1 cellular context compared by ENCODE assay signal in the genomic region with DNA sequence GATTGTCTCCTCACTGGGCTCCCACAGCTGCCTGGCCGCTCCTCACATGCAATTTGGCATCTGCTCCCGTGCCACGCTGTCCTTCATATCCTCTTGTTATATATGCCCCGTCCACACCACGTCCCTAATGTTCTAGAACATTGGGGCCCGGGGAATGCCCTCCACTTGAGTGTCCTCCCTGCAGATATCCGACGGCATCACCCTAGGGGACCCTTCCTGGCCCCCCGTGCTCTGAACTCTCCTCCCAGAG.
TF ChIP-seq lines count a peak whose summit lies in the region.

No MANE protein-coding gene starts in this region.

TF ChIP-seq in HepG2, 621 proteins besides CTCF, POLR2A, EP300 and RAD21:
- TF ChIP-seq TIGD3 (CRISPR knock-in tag; IDR thresholded peaks at IDR 0.05; ENCODE audit: borderline replicate concordance) (no peak), ESRRA (CRISPR knock-in tag; IDR thresholded peaks at IDR 0.05; ENCODE audit: low read depth) (no peak), PRDM10 (CRISPR knock-in tag; IDR thresholded peaks at IDR 0.05; ENCODE audit: low read depth) (no peak), ZNF598 (CRISPR knock-in tag; IDR thresholded peaks at IDR 0.05; ENCODE audit: borderline replicate concordance) (no peak), LCORL (IDR thresholded peaks at IDR 0.05) (no peak), LCORL (CRISPR knock-in tag; IDR thresholded peaks at IDR 0.05) (0 out of 2 replicates have a peak, but pooled peaks have one; percentile 13), CEBPG (CRISPR knock-in tag; IDR thresholded peaks at IDR 0.05) (no peak), MXD4 (CRISPR knock-in tag; IDR thresholded peaks at IDR 0.05) (no peak)
